In the genomic region with DNA sequence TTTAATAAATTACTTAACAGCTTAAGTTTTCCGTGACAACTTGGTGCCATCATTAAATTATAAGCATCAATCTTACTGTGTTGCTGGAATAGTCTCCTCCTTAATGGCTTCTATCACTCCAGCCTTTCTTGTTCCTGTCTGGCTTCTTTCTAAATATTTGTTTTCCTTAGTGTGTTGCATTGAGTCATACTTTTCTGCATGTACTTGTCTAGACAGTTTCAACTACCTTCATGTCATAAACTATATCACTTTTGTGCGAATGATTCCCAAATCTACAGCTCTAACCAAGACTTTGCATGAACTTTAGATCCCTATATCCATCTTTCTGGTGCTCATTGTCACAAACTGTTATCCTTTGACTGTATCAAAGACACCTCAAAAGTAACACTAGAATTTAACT, we compare ENCODE assay signal across 22 cellular contexts.
DNase-seq lines count a peak whose midpoint lies in the region; ATAC-seq and TF ChIP-seq lines count a peak whose summit lies in the region.
"Had no signal": no experiment of that assay in that cellular context is flagged by ENCODE, and none has a peak within 500 bp of the region (broad histone marks: within the 10 kb centered on the region; RNA-seq: fewer than 3 reads in every experiment).

No MANE protein-coding gene starts in this region.

- no peak overlapping the region for H2AFZ ChIP-seq in SU-DHL-6 (ENCODE audit: low read depth, low read length, severe bottlenecking)

- H3K79me2 ChIP-seq in SU-DHL-6 (ENCODE audit: insufficient read depth, low read length), result peaks cover 94% of the 10 kb centered on the region

- peak; percentile 66 to 77 for DNase-seq in foreskin keratinocyte
- DNase-seq in stimulated activated naive B cell treated with anti-CD40 and anti-IgM and Interleukin-4, amounts not matched to agents 10 μg/mL and 1 μg/mL and 100 μg/mL, for 72 hours, result no peak
- no peak for DNase-seq in SW480 (ENCODE audit: low spot score)
- no peak for DNase-seq in upper lobe of left lung
- no peak for DNase-seq in activated CD8-positive, alpha-beta T cell treated with anti-CD3 and anti-CD28 coated beads for 36 hours
- DNase-seq: activated CD4-positive, alpha-beta memory T cell treated with anti-CD3 and anti-CD28 coated beads for 36 hours; activated T-cell treated with anti-CD3 and anti-CD28 coated beads for 4 hours; amygdala; central memory CD4-positive, alpha-beta T cell; dorsolateral prefrontal cortex; erythroblast; left cardiac atrium; MG63; NCI-H774; posterior cingulate gyrus; SJCRH30; stimulated activated CD4-positive, alpha-beta T cell treated with anti-CD3 and anti-CD28 coated beads, Interleukin-2, amount 100 ng/mL, for 24 hours; stimulated activated naive CD8-positive, alpha-beta T cell treated with anti-CD3 and anti-CD28 coated beads, Interleukin-15, Interleukin-2, amounts not matched to agents 100 U/mL and 50 U/mL, for 24 hours; T-helper 2 cell; tibial artery had no signal

- peaks cover 3 to 27% of the 10 kb centered on the region in 2 donors for H3K36me3 Mint-ChIP-seq in stimulated activated naive B cell treated with anti-CD40 and anti-IgM and Interleukin-4, amounts not matched to agents 10 μg/mL and 1 μg/mL and 100 μg/mL, for 72 hours
- H3K36me3 Mint-ChIP-seq in activated CD8-positive, alpha-beta T cell treated with anti-CD3 and anti-CD28 coated beads for 36 hours (ENCODE audit: low read depth), result peaks cover 5% of the 10 kb centered on the region

- no peak for TF ChIP-seq POLR2A in upper lobe of left lung (IDR thresholded peaks at IDR 0.05)

- H3K9me3 ChIP-seq in HEK293 (ENCODE audit: control insufficient read depth, insufficient read depth, low read depth, low read length), result no peaks in the 10 kb centered on the region
- no peaks in the 10 kb centered on the region for H3K9me3 ChIP-seq in SU-DHL-6 (ENCODE audit: insufficient read depth, low read length)
- H3K9me3 ChIP-seq in upper lobe of left lung, result no peaks in the 10 kb centered on the region
- H3K9me3 ChIP-seq: MG63, tibial artery had no signal

- H3K36me3 ChIP-seq in HEK293 (ENCODE audit: control insufficient read depth in 2 of 2, insufficient read depth in 1 of 2, low read length in 2 of 2) (no peaks in the 10 kb centered on the region), SU-DHL-6 (ENCODE audit: low read length) (no peaks in the 10 kb centered on the region), upper lobe of left lung (no peaks in the 10 kb centered on the region)
- H3K36me3 ChIP-seq: MG63, SJCRH30, tibial artery had no signal

- CTCF ChIA-PET in HEK293 (lab: Yijun Ruan, JAX), result interaction anchor here (0.7 to 1.1 kb wide), 3 partner anchors 127 to 271 kb away, joined by 3 to 4 read pairs (median 4); no protein-coding TSS in a partner anchor
- CTCF ChIA-PET in activated CD8-positive, alpha-beta T cell treated with anti-CD3 and anti-CD28 coated beads for 36 hours (lab: Charles Lee), result interaction anchor here (1.2 kb wide), 1 partner anchor 12 kb away, joined by 3 read pairs; no protein-coding TSS in a partner anchor

- H3K27me3 ChIP-seq in SU-DHL-6 (ENCODE audit: low read length), result no peaks in the 10 kb centered on the region
- no peaks in the 10 kb centered on the region for H3K27me3 ChIP-seq in foreskin keratinocyte
- H3K27me3 ChIP-seq in upper lobe of left lung, result no peaks in the 10 kb centered on the region
- H3K27me3 ChIP-seq: MG63, SJCRH30, tibial artery had no signal

- H3K4me1 ChIP-seq in HEK293 (ENCODE audit: control insufficient read depth, insufficient read depth, low read length) (peaks cover 35% of the 10 kb centered on the region), foreskin keratinocyte (peaks cover 15% of the 10 kb centered on the region), upper lobe of left lung (peaks cover 0 to 21% (median 7%) of the 10 kb centered on the region in 4 donors)

- 95 to 97% methylated on average over 2 of the region's 2 CpGs for WGBS in upper lobe of left lung, 2 donors

- POLR2A ChIA-PET in HEK293 (lab: Yijun Ruan, JAX), result no interaction called here
- POLR2A ChIA-PET in activated CD8-positive, alpha-beta T cell treated with anti-CD3 and anti-CD28 coated beads for 36 hours (lab: Charles Lee), result no interaction called here

- H3K4me1 Mint-ChIP-seq in stimulated activated naive B cell treated with anti-CD40 and anti-IgM and Interleukin-4, amounts not matched to agents 10 μg/mL and 1 μg/mL and 100 μg/mL, for 72 hours, result peaks cover 58 to 89% of the 10 kb centered on the region in 2 donors
- H3K4me1 Mint-ChIP-seq in activated CD8-positive, alpha-beta T cell treated with anti-CD3 and anti-CD28 coated beads for 36 hours (ENCODE audit: low read depth), result peaks cover 54% of the 10 kb centered on the region

- ATAC-seq in foreskin keratinocyte, result peak; percentile 78
- no peak for ATAC-seq in stimulated activated naive B cell treated with anti-CD40 and anti-IgM and Interleukin-4, amounts not matched to agents 10 μg/mL and 1 μg/mL and 100 μg/mL, for 72 hours (replicated peaks)
- no peak for ATAC-seq in upper lobe of left lung (ENCODE audit: low FRiP score in 2 of 2)
- no peak for ATAC-seq in activated CD8-positive, alpha-beta T cell treated with anti-CD3 and anti-CD28 coated beads for 36 hours
- ATAC-seq: left cardiac atrium; stimulated activated naive CD8-positive, alpha-beta T cell treated with anti-CD3 and anti-CD28 coated beads, Interleukin-15, Interleukin-2, amounts not matched to agents 100 U/mL and 50 U/mL, for 24 hours had no signal

- TF ChIP-seq CTCF in HEK293 (tag by site-specific recombination; IDR thresholded peaks at IDR 0.05), result no peak
- TF ChIP-seq CTCF in SU-DHL-6 (IDR thresholded peaks at IDR 0.05; ENCODE audit: insufficient read depth, low read length, poor library complexity, severe bottlenecking), result no peak
- TF ChIP-seq CTCF in foreskin keratinocyte (conservative IDR thresholded peaks at IDR 0.05), result no peak
- TF ChIP-seq CTCF in upper lobe of left lung (IDR thresholded peaks at IDR 0.05), result no peak
- no peak for TF ChIP-seq CTCF in activated CD8-positive, alpha-beta T cell treated with anti-CD3 and anti-CD28 coated beads for 36 hours (IDR thresholded peaks at IDR 0.05)

- peak overlapping the region; percentile 64 for H3K4me2 ChIP-seq in SU-DHL-6 (ENCODE audit: low read depth, low read length, poor library complexity, severe bottlenecking)

- H3K27ac ChIP-seq in HEK293 (ENCODE audit: extremely low read depth, low read depth, low read length) (no peak overlapping the region), SU-DHL-6 (ENCODE audit: low read depth, low read length) (peak overlapping the region; percentile 95), foreskin keratinocyte (peak overlapping the region; percentile 95), upper lobe of left lung (no peak overlapping the region)
- H3K27ac ChIP-seq: dorsolateral prefrontal cortex, SJCRH30, tibial artery had no signal

- TF ChIP-seq EP300 in upper lobe of left lung (IDR thresholded peaks at IDR 0.05), result no peak

- intact Hi-C loops in activated CD8-positive, alpha-beta T cell treated with anti-CD3 and anti-CD28 coated beads for 36 hours (cut with micrococcal nuclease), result no loop called here

- peak overlapping the region; percentile 54 for H3K27ac Mint-ChIP-seq in stimulated activated naive B cell treated with anti-CD40 and anti-IgM and Interleukin-4, amounts not matched to agents 10 μg/mL and 1 μg/mL and 100 μg/mL, for 72 hours
- H3K27ac Mint-ChIP-seq in activated CD8-positive, alpha-beta T cell treated with anti-CD3 and anti-CD28 coated beads for 36 hours, result no peak overlapping the region
- H3K27ac Mint-ChIP-seq: activated CD4-positive, alpha-beta memory T cell treated with anti-CD3 and anti-CD28 coated beads for 36 hours had no signal

- no peaks in the 10 kb centered on the region for H3K9me3 Mint-ChIP-seq in stimulated activated naive B cell treated with anti-CD40 and anti-IgM and Interleukin-4, amounts not matched to agents 10 μg/mL and 1 μg/mL and 100 μg/mL, for 72 hours
- H3K9me3 Mint-ChIP-seq in activated CD8-positive, alpha-beta T cell treated with anti-CD3 and anti-CD28 coated beads for 36 hours, result no peaks in the 10 kb centered on the region
- H3K9me3 Mint-ChIP-seq: activated CD4-positive, alpha-beta memory T cell treated with anti-CD3 and anti-CD28 coated beads for 36 hours had no signal

- H3K4me3 Mint-ChIP-seq in stimulated activated naive B cell treated with anti-CD40 and anti-IgM and Interleukin-4, amounts not matched to agents 10 μg/mL and 1 μg/mL and 100 μg/mL, for 72 hours, result no peak overlapping the region
- H3K4me3 Mint-ChIP-seq in activated CD8-positive, alpha-beta T cell treated with anti-CD3 and anti-CD28 coated beads for 36 hours, result no peak overlapping the region
- H3K4me3 Mint-ChIP-seq: activated CD4-positive, alpha-beta memory T cell treated with anti-CD3 and anti-CD28 coated beads for 36 hours had no signal

- no peaks in the 10 kb centered on the region for H3K9me2 ChIP-seq in SU-DHL-6 (replicated peaks; ENCODE audit: insufficient read depth, low read length)

- H3K4me3 ChIP-seq in HEK293 (ENCODE audit: low read depth, low read length), result no peak overlapping the region
- peak overlapping the region; percentile 4 for H3K4me3 ChIP-seq in SU-DHL-6 (ENCODE audit: insufficient read depth, low read length, poor library complexity, severe bottlenecking)
- no peak overlapping the region for H3K4me3 ChIP-seq in upper lobe of left lung
- H3K4me3 ChIP-seq: dorsolateral prefrontal cortex, MG63, SJCRH30, tibial artery had no signal

- no peaks in the 10 kb centered on the region for H3K27me3 Mint-ChIP-seq in stimulated activated naive B cell treated with anti-CD40 and anti-IgM and Interleukin-4, amounts not matched to agents 10 μg/mL and 1 μg/mL and 100 μg/mL, for 72 hours
- H3K27me3 Mint-ChIP-seq in activated CD8-positive, alpha-beta T cell treated with anti-CD3 and anti-CD28 coated beads for 36 hours, result no peaks in the 10 kb centered on the region
- H3K27me3 Mint-ChIP-seq: activated CD4-positive, alpha-beta memory T cell treated with anti-CD3 and anti-CD28 coated beads for 36 hours had no signal

- H3K9ac ChIP-seq in SU-DHL-6 (ENCODE audit: low read length), result peak overlapping the region; percentile 37

- no peaks in the 10 kb centered on the region for H4K20me1 ChIP-seq in SU-DHL-6 (ENCODE audit: low read depth, low read length)

- H3F3A ChIP-seq in SU-DHL-6 (ENCODE audit: insufficient read depth), result peaks cover 81% of the 10 kb centered on the region

TF ChIP-seq in HEK293, 187 proteins besides CTCF, POLR2A, EP300 and RAD21 (continues in another document):
- no peak for TF ChIP-seq ZNF214 (tag by site-specific recombination; IDR thresholded peaks at IDR 0.05; ENCODE audit: borderline replicate concordance)
- TF ChIP-seq ZNF133 (tag by site-specific recombination; IDR thresholded peaks at IDR 0.05), result no peak

Comparison
In these comparisons a context has a peak if more than half of its experiments do, and no peak if none do; other contexts are left out.
1. H3K27ac ChIP-seq: peak in SU-DHL-6 (single experiment) and foreskin keratinocyte (single experiment); none in HEK293 (single experiment) and upper lobe of left lung (0 of 4).
2. DNase-seq: peak in foreskin keratinocyte (2 of 2); none in stimulated activated naive B cell treated with anti-CD40 and anti-IgM and Interleukin-4, amounts not matched to agents 10 μg/mL and 1 μg/mL and 100 μg/mL, for 72 hours (single experiment), SW480 (single experiment), upper lobe of left lung (0 of 2) and activated CD8-positive, alpha-beta T cell treated with anti-CD3 and anti-CD28 coated beads for 36 hours (single experiment).